ENCODE assay signal across 1 cellular context in genomic region chr2:73985318-73986084, GRCh38.
TF ChIP-seq lines count a peak whose summit lies in the region.

No MANE protein-coding gene starts in this region.

TF ChIP-seq in K562, 482 proteins besides CTCF, POLR2A, EP300 and RAD21 (continued from another document):
- TF ChIP-seq ZNF655 (CRISPR knock-in tag; IDR thresholded peaks at IDR 0.05) = no peak
- TF ChIP-seq GABPB2 (CRISPR knock-in tag; conservative IDR thresholded peaks at IDR 0.05) = no peak
- no peak for TF ChIP-seq COPS2 (conservative IDR thresholded peaks at IDR 0.05)
- peak; percentile 51; the same call in 1 of the 2 replicates for TF ChIP-seq MTA3 (IDR thresholded peaks at IDR 0.05; ENCODE audit: borderline replicate concordance)
- no peak for TF ChIP-seq CUX1 (CRISPR knock-in tag; IDR thresholded peaks at IDR 0.05)
- TF ChIP-seq HES1 (IDR thresholded peaks at IDR 0.05; ENCODE audit: low read depth) = no peak
- no peak for TF ChIP-seq ZNF224 (CRISPR knock-in tag; IDR thresholded peaks at IDR 0.05)
- no peak for TF ChIP-seq TEAD1 (CRISPR knock-in tag; IDR thresholded peaks at IDR 0.05)
- TF ChIP-seq CEBPB (tag; IDR thresholded peaks at IDR 0.05) = no peak; the same call in 1 of the 2 replicates
- peak; percentile 82 for TF ChIP-seq VEZF1 (CRISPR knock-in tag; IDR thresholded peaks at IDR 0.05)
- TF ChIP-seq CBFB (CRISPR knock-in tag; IDR thresholded peaks at IDR 0.05) = no peak
- peak; percentile 51; the same call in 1 of the 2 replicates for TF ChIP-seq XRCC5 (IDR thresholded peaks at IDR 0.05; ENCODE audit: low read depth, low read length)
- TF ChIP-seq TFAP4 (CRISPR knock-in tag; IDR thresholded peaks at IDR 0.05; ENCODE audit: borderline replicate concordance) = 0 out of 2 replicates have a peak, but pooled peaks have one; percentile 17
- peak in 1 of 2 experiments; percentile 52; a peak in 1 of 4 replicates for TF ChIP-seq UBTF (IDR thresholded peaks at IDR 0.05; ENCODE audit: borderline replicate concordance in 1 of 2, low read depth in 2 of 2, low read length in 2 of 2)
- TF ChIP-seq ZBTB7A (IDR thresholded peaks at IDR 0.05; ENCODE audit: borderline replicate concordance, control insufficient read depth, low read depth, low read length) = peak; percentile 70; the same call in 1 of the 2 replicates
- no peak for TF ChIP-seq SAP30 (IDR thresholded peaks at IDR 0.05; ENCODE audit: borderline replicate concordance, insufficient read depth, low read depth, low read length, poor library complexity, severe bottlenecking)
- no peak for TF ChIP-seq GTF2E2 (tag; IDR thresholded peaks at IDR 0.05)
- no peak for TF ChIP-seq TRIM28 (IDR thresholded peaks at IDR 0.05)
